In the genomic region with DNA sequence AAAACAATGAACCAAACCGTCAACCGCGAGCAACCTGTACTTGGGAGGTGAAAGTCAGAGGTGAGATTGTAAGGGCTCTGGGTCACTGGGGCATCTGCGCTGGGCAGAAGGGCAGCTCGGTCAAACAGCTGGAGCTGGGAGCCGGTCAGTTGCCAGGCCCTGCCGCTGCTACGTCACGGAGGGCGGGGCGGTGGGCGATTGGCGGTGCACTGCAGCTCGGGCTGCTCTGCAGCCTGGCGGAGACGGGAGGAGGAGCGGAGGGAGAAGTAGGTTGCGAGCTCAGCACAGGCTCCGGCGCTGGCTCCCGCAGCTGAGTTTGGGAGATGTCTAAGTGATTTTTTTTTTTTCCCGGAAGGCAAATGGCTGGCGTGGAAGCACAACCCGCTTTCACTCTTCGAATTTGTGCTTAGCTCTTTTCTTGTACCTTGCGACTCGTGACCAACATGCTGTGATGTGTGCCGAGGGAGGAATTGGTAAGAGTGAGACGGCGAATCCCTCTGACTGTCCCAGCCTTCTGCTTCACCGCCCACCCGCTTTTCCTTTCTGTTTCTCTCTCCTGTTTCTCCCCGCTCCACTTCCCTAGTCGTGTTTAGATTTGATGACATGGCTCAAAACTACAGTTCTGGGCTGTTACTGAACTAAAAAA, we compare ENCODE assay signal across 8 cellular contexts. TPM values are rescaled to one million over a fixed set of nuclear protein-coding genes. Genes with fewer than 3 reads are reported as not detected.
DNase-seq lines count a peak whose midpoint lies in the region; ATAC-seq and TF ChIP-seq lines count a peak whose summit lies in the region.

A gene (plus strand): TSS at position 229 of the 646 bp plus-strand sequence. CDS start 27,266 bp downstream, outside the sequence.

- ATAC-seq in thoracic aorta (ENCODE audit: insufficient number of reproducible peaks, low FRiP score, low read depth) = peak; percentile 92

- intact Hi-C loops in head of caudate nucleus (cut with DNase I) = loop anchor here (10.0 kb wide), 1 partner anchor 80 kb away; no protein-coding TSS in a partner anchor

- no peak for TF ChIP-seq CTCF in GM10248 (IDR thresholded peaks at IDR 0.05; ENCODE audit: control extremely low read depth, extremely low read depth, low read depth, missing control alignments)
- no peak for TF ChIP-seq CTCF in HFFc6 (IDR thresholded peaks at IDR 0.05)
- peak; percentile 36 for TF ChIP-seq CTCF in osteocyte (IDR thresholded peaks at IDR 0.05)
- peak; percentile 26 for TF ChIP-seq CTCF in thoracic aorta (IDR thresholded peaks at IDR 0.05)

- H3K27me3 Mint-ChIP-seq in HFFc6 (ENCODE audit: insufficient read depth) = peaks cover 4% of the 10 kb centered on the region; the same call in 1 of the 2 replicates
- no peaks in the 10 kb centered on the region for H3K27me3 Mint-ChIP-seq in osteocyte (ENCODE audit: unreplicated experiment)

- H3K27ac Mint-ChIP-seq in HFFc6 (peak within 1 kb of the TSS; percentile 99), osteocyte (ENCODE audit: unreplicated experiment) (peak within 1 kb of the TSS; percentile 100)

- no peaks in the 10 kb centered on the region for H3K36me3 ChIP-seq in thoracic aorta

- H3K27me3 ChIP-seq in thoracic aorta (replicated peaks; ENCODE audit: insufficient read depth) = no peaks in the 10 kb centered on the region

- H3K9me3 ChIP-seq in thoracic aorta = no peaks in the 10 kb centered on the region

- no peaks in the 10 kb centered on the region for H3K9me3 Mint-ChIP-seq in HFFc6
- peaks cover 3% of the 10 kb centered on the region for H3K9me3 Mint-ChIP-seq in osteocyte (ENCODE audit: unreplicated experiment)

- peaks cover 17 to 33% of the 10 kb centered on the region in 2 donors for H3K4me1 ChIP-seq in thoracic aorta (ENCODE audit: control insufficient read depth in 1 of 2, low read depth in 2 of 2)

- POLR2A ChIA-PET in GM10248 (lab: Yijun Ruan, JAX) = interaction anchor here (0.7 to 1.4 kb wide), 3 partner anchors 8 to 22 kb away, joined by 3 to 10 read pairs (median 9); a partner anchor contains a TSS

- peak within 1 kb of the TSS; percentile 82 for H3K4me3 ChIP-seq in thoracic aorta

- CTCF ChIA-PET in GM10248 (lab: Yijun Ruan, JAX) = interaction anchor here (1.1 to 3.8 kb wide), 7 partner anchors 9 to 82 kb away, joined by 3 to 19 read pairs (median 5); a partner anchor contains a TSS

- DNase-seq in GM10248 (ENCODE audit: extremely low spot score) (peak; percentile 85), HFFc6 (peak; percentile 92), NAMALWA (ENCODE audit: low spot score) (peak; percentile 86), SKM-1 treated with dmso at 0.1 percent for 144 hours (lab: John Stamatoyannopoulos, UW; ENCODE audit: unreplicated experiment) (peak; percentile 85), head of caudate nucleus (peak; percentile 91 to 99 (median 97)), osteocyte (ENCODE audit: extremely low spot score, unreplicated experiment) (peak; percentile 97), thoracic aorta (ENCODE audit: low spot score) (peak; percentile 80)
- DNase-seq in activated naive CD8-positive, alpha-beta T cell treated with anti-CD3 and anti-CD28 coated beads, Interleukin-2, amount 50 U/mL, for 16 hours (ENCODE audit: low read depth, low spot score) = peak; percentile 31

- peak within 1 kb of the TSS; percentile 80 to 87 for H3K27ac ChIP-seq in thoracic aorta

- H3K4me1 Mint-ChIP-seq in HFFc6 (ENCODE audit: low read depth) (peaks cover 42% of the 10 kb centered on the region), osteocyte (ENCODE audit: unreplicated experiment) (peaks cover 19% of the 10 kb centered on the region)

- peak within 1 kb of the TSS; percentile 98 for H3K4me3 Mint-ChIP-seq in HFFc6
- H3K4me3 Mint-ChIP-seq in osteocyte (ENCODE audit: unreplicated experiment) = peak within 1 kb of the TSS; percentile 95

- peaks cover 15% of the 10 kb centered on the region for H3K36me3 Mint-ChIP-seq in HFFc6 (ENCODE audit: low read depth)
- peaks cover 2% of the 10 kb centered on the region for H3K36me3 Mint-ChIP-seq in osteocyte (ENCODE audit: unreplicated experiment)

RNA-seq across cellular contexts. Expression of the gene that starts here (rescaled TPM):
- total RNA-seq in HFFc6 (2021; fragmentation: NEBNext Ultra II Directional; extraction: Animal tissue kit (Norgen Biotek cat#: 25700)) = 10 to 100 TPM; 50.6 to 73.8 (median 55.4) TPM
- total RNA-seq in osteocyte = 36.2 and 41.6 TPM in 2 replicates
- 10 to 100 TPM; 54.2 to 96.1 TPM for total RNA-seq in thoracic aorta

Comparison
In these comparisons a context has a peak if more than half of its experiments do, and no peak if none do; other contexts are left out.
1. Peak in every context shown above with its lines: DNase-seq, ATAC-seq, H3K4me3 ChIP-seq and H3K27ac ChIP-seq.
2. DNase-seq: peak in every context shown above with its lines; median percentile 97 in head of caudate nucleus; 97 in osteocyte; 92 in HFFc6; 86 in NAMALWA; 85 in GM10248; 85 in SKM-1 treated with dmso at 0.1 percent for 144 hours; 80 in thoracic aorta; 31 in activated naive CD8-positive, alpha-beta T cell treated with anti-CD3 and anti-CD28 coated beads, Interleukin-2, amount 50 U/mL, for 16 hours.
3. CTCF ChIP-seq: peak in osteocyte (single experiment) and thoracic aorta (single experiment); none in GM10248 (single experiment) and HFFc6 (single experiment).